In the genomic region with DNA sequence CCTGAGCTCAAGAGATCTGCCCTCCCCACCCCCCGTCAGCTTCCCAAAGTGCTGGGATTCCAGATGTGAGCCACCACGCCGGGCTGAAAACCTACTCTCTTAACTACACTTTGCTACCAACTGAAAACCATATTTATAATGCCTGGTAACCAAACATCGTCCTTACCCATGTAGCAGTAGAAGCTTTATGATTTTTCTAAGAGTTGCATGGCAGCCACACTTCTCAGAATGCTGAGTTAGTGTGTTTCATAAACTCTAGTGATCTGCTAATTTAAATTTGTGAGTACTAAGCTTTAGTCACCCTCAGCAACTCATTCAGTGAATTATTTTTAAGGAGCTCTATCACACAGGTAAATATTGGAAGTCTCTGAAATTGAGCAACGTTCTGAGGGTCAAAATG, we compare ENCODE assay signal across 8 cellular contexts.
"Had no signal": no experiment of that assay in that cellular context is flagged by ENCODE, and none has a peak within 500 bp of the region (broad histone marks: within the 10 kb centered on the region; RNA-seq: fewer than 3 reads in every experiment).

No MANE protein-coding gene starts in this region.

- H3K27me3 Mint-ChIP-seq: IgD-negative memory B cell had no signal

- H3K9ac ChIP-seq: GM23248 had no signal

- H2AFZ ChIP-seq: GM23248 had no signal

- DNase-seq: GM23248, GOT3, H9, HCEC 1CT, KBM-7 had no signal

- H3K27ac Mint-ChIP-seq: IgD-negative memory B cell had no signal

- H3K27ac ChIP-seq: GM23248, HL-60 had no signal

- H3K4me3 ChIP-seq: GM23248 had no signal

- H3K4me3 Mint-ChIP-seq: H9, IgD-negative memory B cell had no signal

- ATAC-seq: HepG2 had no signal
